Comparison of ENCODE assay signal across 6 cellular contexts in the genomic region with DNA sequence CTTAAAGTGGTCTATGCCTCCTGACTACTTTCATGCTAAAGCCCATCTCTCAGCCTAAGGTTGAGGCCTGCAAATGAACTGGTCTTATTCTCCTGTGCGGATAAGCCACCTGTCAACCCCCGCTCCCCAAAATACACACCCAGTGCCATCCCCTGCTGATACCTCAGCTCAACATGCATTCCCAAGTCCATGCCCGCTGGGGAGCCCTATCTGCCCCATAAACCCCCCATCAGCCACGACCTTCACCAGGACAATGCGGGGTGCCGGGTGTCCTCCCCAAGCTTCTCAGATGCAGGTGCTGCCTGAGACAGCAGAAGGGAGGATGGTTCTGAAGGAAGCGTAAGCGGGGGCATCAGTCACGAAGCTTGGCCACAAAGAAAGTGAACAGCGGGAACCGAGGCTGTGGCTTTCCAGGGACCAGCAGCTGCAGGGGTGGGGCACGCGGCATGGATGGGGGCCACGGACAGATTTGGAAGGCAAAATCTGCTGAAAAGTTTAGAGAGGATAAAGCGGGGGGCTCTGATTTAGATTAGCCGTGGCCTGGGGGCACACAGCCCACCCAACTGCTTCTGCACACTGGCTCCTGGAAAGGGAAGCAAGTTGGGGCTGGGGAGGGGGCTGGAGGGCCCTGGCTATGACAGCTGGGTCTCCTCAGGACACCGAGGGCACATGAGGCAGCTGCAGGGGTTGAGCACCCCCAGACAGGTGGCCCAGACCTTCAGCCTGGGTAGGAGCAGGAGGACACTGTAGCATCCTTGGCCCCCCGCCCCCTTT.
"Had no signal": no experiment of that assay in that cellular context is flagged by ENCODE, and none has a peak within 500 bp of the region (broad histone marks: within the 10 kb centered on the region; RNA-seq: fewer than 3 reads in every experiment).

No MANE protein-coding gene starts in this region.

- H3K4me3 ChIP-seq: GM23248, K562 had no signal

- H3K4me3 Mint-ChIP-seq: H9 had no signal

- DNase-seq: GM23248, GOT3, H9, HCEC 1CT, IMR-90 had no signal

- H2AFZ ChIP-seq: GM23248 had no signal

- H3K27ac ChIP-seq: GM23248 had no signal

- H3K9ac ChIP-seq: GM23248 had no signal

- H3K27ac Mint-ChIP-seq: H9 had no signal

- ATAC-seq: K562 had no signal
